Comparison of ENCODE assay signal across 17 cellular contexts in the genomic region with DNA sequence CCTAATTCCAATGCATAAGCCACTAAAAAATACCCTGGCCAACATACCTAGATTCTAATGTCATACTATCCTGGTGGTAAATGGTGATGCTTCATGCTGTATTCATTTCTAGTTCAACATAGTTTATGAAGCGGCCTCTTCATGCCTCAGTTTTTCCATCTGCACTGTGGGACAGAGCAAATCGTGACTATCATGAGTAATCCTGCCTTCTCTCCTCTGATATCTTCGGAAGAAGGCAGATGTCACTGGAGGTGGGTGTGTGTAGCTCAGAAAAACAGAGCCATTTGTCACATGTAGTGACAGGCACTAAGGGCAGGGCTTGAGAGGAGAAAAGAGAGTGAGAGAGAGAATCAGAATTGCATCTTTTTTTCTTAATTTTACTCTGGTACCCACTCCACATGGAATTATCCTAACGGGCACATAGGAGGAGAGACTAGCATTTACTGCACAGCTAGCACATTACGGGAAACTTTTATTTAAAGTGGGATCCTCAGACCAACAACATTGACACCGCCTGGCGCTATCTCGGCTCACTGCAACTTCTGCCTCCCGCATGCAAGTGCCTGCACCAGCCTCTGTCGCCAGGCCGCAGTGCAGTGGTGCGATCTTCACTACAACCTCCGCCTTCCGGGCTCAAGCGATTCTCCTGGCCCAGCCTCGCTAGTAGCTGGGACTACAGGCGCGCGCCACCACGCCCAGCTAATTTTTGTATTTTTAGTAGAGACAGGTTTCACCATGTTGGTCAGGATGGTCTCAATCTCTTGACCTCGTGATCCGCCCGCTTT.
DNase-seq lines count a peak whose midpoint lies in the region; ATAC-seq, FAIRE-seq and TF ChIP-seq lines count a peak whose summit lies in the region.
"Had no signal": no experiment of that assay in that cellular context is flagged by ENCODE, and none has a peak within 500 bp of the region (broad histone marks: within the 10 kb centered on the region; RNA-seq: fewer than 3 reads in every experiment).

No MANE protein-coding gene starts in this region.

- H3K4me1 Mint-ChIP-seq in activated T-cell treated with anti-CD3 and anti-CD28 coated beads, Interleukin-2, amount 50 U/mL, for 72 hours (ENCODE audit: low read depth) = peaks cover 7% of the 10 kb centered on the region
- H3K4me1 Mint-ChIP-seq in GM23338 = peaks cover 54% of the 10 kb centered on the region
- H3K4me1 Mint-ChIP-seq: CD4-positive, alpha-beta memory T cell had no signal

- no peak for TF ChIP-seq EP300 in K562 (IDR thresholded peaks at IDR 0.05; ENCODE audit: low read length)

- CTCF ChIA-PET in K562 (lab: Yijun Ruan, JAX; ENCODE audit: low intra/inter-chr PET ratio) = no interaction called here

- no peaks in the 10 kb centered on the region for H3K36me3 ChIP-seq in GM23338 (ENCODE audit: insufficient read depth)
- H3K36me3 ChIP-seq in K562 (ENCODE audit: control insufficient read depth, insufficient read depth, low read length) = no peaks in the 10 kb centered on the region
- H3K36me3 ChIP-seq: BE2C, HAP-1 had no signal

- in situ Hi-C loops in K562 (cut with MboI) = no loop called here

- H3K79me2 ChIP-seq in GM23338 (replicated peaks; ENCODE audit: insufficient read depth) = no peaks in the 10 kb centered on the region
- no peaks in the 10 kb centered on the region for H3K79me2 ChIP-seq in K562 (ENCODE audit: control insufficient read depth, insufficient read depth, low read length)

- H3K27ac ChIP-seq in GM23338 (ENCODE audit: low read depth) = no peak overlapping the region
- H3K27ac ChIP-seq in K562 (ENCODE audit: extremely low read depth, low read depth, low read length) = no peak overlapping the region
- H3K27ac ChIP-seq: A549, C4-2B had no signal

- TF ChIP-seq POLR2A in K562 (conservative IDR thresholded peaks at IDR 0.05) = no peak

- H3K9ac ChIP-seq in K562 (ENCODE audit: insufficient read depth in 1 of 2, low read depth in 2 of 2, low read length in 2 of 2) = no peak overlapping the region

- H3K27me3 ChIP-seq in GM23338 (ENCODE audit: insufficient read depth) (no peaks in the 10 kb centered on the region), K562 (ENCODE audit: control insufficient read depth in 2 of 2, insufficient read depth in 2 of 2, low read length in 2 of 2) (peaks cover 4 to 23% of the 10 kb centered on the region in 2 experiments; a peak in 3 of 5 replicates)

- no peak overlapping the region for H3K4me3 Mint-ChIP-seq in activated T-cell treated with anti-CD3 and anti-CD28 coated beads, Interleukin-2, amount 50 U/mL, for 72 hours
- H3K4me3 Mint-ChIP-seq in GM23338 = no peak overlapping the region
- H3K4me3 Mint-ChIP-seq: CD4-positive, alpha-beta memory T cell had no signal

- FAIRE-seq in K562 (lab: Jason Lieb, UNC) = no peak
- FAIRE-seq: A549, GM12878, GM18507 had no signal

- H3K9me3 ChIP-seq in K562 (replicated peaks; ENCODE audit: control insufficient read depth, insufficient read depth, low read depth, low read length) = no peaks in the 10 kb centered on the region
- H3K9me3 ChIP-seq: A549, BE2C, HAP-1 had no signal

- H2AFZ ChIP-seq in GM23338 = peak overlapping the region; percentile 53; the same call in 1 of the 2 replicates
- no peak overlapping the region for H2AFZ ChIP-seq in K562 (ENCODE audit: low read depth, low read length)

- no peaks in the 10 kb centered on the region for H3K9me3 Mint-ChIP-seq in activated T-cell treated with anti-CD3 and anti-CD28 coated beads, Interleukin-2, amount 50 U/mL, for 72 hours
- no peaks in the 10 kb centered on the region for H3K9me3 Mint-ChIP-seq in GM23338

- H3K27ac Mint-ChIP-seq in activated T-cell treated with anti-CD3 and anti-CD28 coated beads, Interleukin-2, amount 50 U/mL, for 72 hours = no peak overlapping the region
- H3K27ac Mint-ChIP-seq in GM23338 = no peak overlapping the region
- H3K27ac Mint-ChIP-seq: CD4-positive, alpha-beta memory T cell had no signal

- H3K4me3 ChIP-seq in GM23338 (no peak overlapping the region), K562 (no peak overlapping the region)
- H3K4me3 ChIP-seq: A549, GM12878, HAP-1 had no signal

- H3K4me2 ChIP-seq in GM23338 (no peak overlapping the region), K562 (ENCODE audit: insufficient read depth, low read length) (no peak overlapping the region)
- H3K4me2 ChIP-seq: A549 had no signal

- H3K4me1 ChIP-seq in GM23338 (ENCODE audit: insufficient read depth) (peaks cover 62% of the 10 kb centered on the region), K562 (replicated peaks in 1 of 2; ENCODE audit: control insufficient read depth in 2 of 2, insufficient read depth in 2 of 2, low read length in 2 of 2) (no peaks in the 10 kb centered on the region)
- H3K4me1 ChIP-seq: A549, BE2C, HAP-1 had no signal

- intact Hi-C loops in K562 (cut with micrococcal nuclease) = no loop called here

- H3K9me1 ChIP-seq in K562 (ENCODE audit: control insufficient read depth, insufficient read depth, low read length) = no peaks in the 10 kb centered on the region

- no peaks in the 10 kb centered on the region for H4K20me1 ChIP-seq in GM23338 (replicated peaks; ENCODE audit: insufficient read depth)
- no peaks in the 10 kb centered on the region for H4K20me1 ChIP-seq in K562 (replicated peaks; ENCODE audit: control insufficient read depth, insufficient read depth, low read length)

- ATAC-seq in activated T-cell treated with anti-CD3 and anti-CD28 coated beads, Interleukin-2, amount 50 U/mL, for 72 hours (replicated peaks in 1 of 2) = peak; percentile 49 to 75
- ATAC-seq in GM23338 (peak; percentile 17; the same call in 2 of the 3 replicates), K562 (peak; percentile 55)
- ATAC-seq: A549, GM12878 had no signal

- TF ChIP-seq RAD21 in K562 (CRISPR knock-in tag; conservative IDR thresholded peaks at IDR 0.05 in 1 of 2, IDR thresholded peaks at IDR 0.05 in 1 of 2) = no peak

- 0 out of 2 replicates have a peak, but pooled peaks cover 4% of the 10 kb centered on the region for H3F3A ChIP-seq in GM23338 (replicated peaks; ENCODE audit: low read depth)

- DNase-seq in activated T-cell treated with anti-CD3 and anti-CD28 coated beads, Interleukin-2, amount 50 U/mL, for 72 hours = no peak
- DNase-seq in activated T-cell treated with anti-CD3 and anti-CD28 coated beads for 4 hours (no peak), GM23338 (ENCODE audit: low spot score) (no peak), NCI-H1694 (lab: John Stamatoyannopoulos, UW) (peak; percentile 14), K562 (ENCODE audit: extremely low read depth in 1 of 4, low spot score in 3 of 4) (no peak), cortex of kidney (lab: John Stamatoyannopoulos, UW) (no peak), NCI-H510A (lab: John Stamatoyannopoulos, UW) (no peak)
- no peak for DNase-seq in activated CD8-positive, alpha-beta memory T cell treated with anti-CD3 and anti-CD28 coated beads, Interleukin-2, amount 50 U/mL, for 4 hours
- DNase-seq: BE2C; CD4-positive, alpha-beta memory T cell; DMS79; GOT3 had no signal

- H3K36me3 Mint-ChIP-seq in activated T-cell treated with anti-CD3 and anti-CD28 coated beads, Interleukin-2, amount 50 U/mL, for 72 hours (ENCODE audit: insufficient read depth in 2 of 2) = no peaks in the 10 kb centered on the region
- no peaks in the 10 kb centered on the region for H3K36me3 Mint-ChIP-seq in GM23338 (ENCODE audit: low read depth)
- H3K36me3 Mint-ChIP-seq: CD4-positive, alpha-beta memory T cell had no signal

- H3K9me2 ChIP-seq in GM23338 (ENCODE audit: insufficient read depth) = no peaks in the 10 kb centered on the region

- TF ChIP-seq CTCF in GM23338 (conservative IDR thresholded peaks at IDR 0.05; ENCODE audit: low read depth in 2 of 2) (no peak), K562 (IDR thresholded peaks at IDR 0.05 in 2 of 3, conservative IDR thresholded peaks at IDR 0.05 in 1 of 3; ENCODE audit: insufficient read depth in 2 of 3, low read depth in 1 of 3, low read length in 3 of 3) (no peak)

- POLR2A ChIA-PET in K562 (lab: Yijun Ruan, JAX) = interaction anchor here (0.6 kb wide), 1 partner anchor 694 kb away, joined by 3 read pairs; no protein-coding TSS in a partner anchor

- peaks cover 15% of the 10 kb centered on the region for H3K27me3 Mint-ChIP-seq in activated T-cell treated with anti-CD3 and anti-CD28 coated beads, Interleukin-2, amount 50 U/mL, for 72 hours (ENCODE audit: low read depth)
- no peaks in the 10 kb centered on the region for H3K27me3 Mint-ChIP-seq in GM23338 (ENCODE audit: insufficient read depth, low read depth, poor library complexity)

- WGBS in K562 (ENCODE audit: insufficient coverage, low coverage, missing lambda C conversion rate) = 9% methylated on average over 23 of the region's 23 CpGs

- no TSS peak for BruUV-seq in K562 (replicated peaks; lab: Mats Ljungman, UMichigan)

TF ChIP-seq in GM23338, 12 proteins besides CTCF, POLR2A, EP300 and RAD21 (continues in another document):
- TF ChIP-seq CREB1 (CRISPR knock-in tag; IDR thresholded peaks at IDR 0.05; ENCODE audit: low read depth) (no peak), STAT1 (IDR thresholded peaks at IDR 0.05; ENCODE audit: unreplicated experiment) (no peak), POLR2AphosphoS5 (IDR thresholded peaks at IDR 0.05; ENCODE audit: low read depth) (no peak)

TF ChIP-seq in K562, 482 proteins besides CTCF, POLR2A, EP300 and RAD21:
- TF ChIP-seq, protein P1, sequence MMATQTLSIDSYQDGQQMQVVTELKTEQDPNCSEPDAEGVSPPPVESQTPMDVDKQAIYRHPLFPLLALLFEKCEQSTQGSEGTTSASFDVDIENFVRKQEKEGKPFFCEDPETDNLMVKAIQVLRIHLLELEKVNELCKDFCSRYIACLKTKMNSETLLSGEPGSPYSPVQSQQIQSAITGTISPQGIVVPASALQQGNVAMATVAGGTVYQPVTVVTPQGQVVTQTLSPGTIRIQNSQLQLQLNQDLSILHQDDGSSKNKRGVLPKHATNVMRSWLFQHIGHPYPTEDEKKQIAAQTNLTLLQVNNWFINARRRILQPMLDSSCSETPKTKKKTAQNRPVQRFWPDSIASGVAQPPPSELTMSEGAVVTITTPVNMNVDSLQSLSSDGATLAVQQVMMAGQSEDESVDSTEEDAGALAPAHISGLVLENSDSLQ (IDR thresholded peaks at IDR 0.05) = peak; percentile 43; the same call in 1 of the 2 replicates
- TF ChIP-seq NFXL1 (CRISPR knock-in tag; IDR thresholded peaks at IDR 0.05) = no peak
